ENCODE assay signal across 14 cellular contexts in genomic region chr2:46462936-46463335, GRCh38. TPM values are rescaled to one million over a fixed set of nuclear protein-coding genes. Genes with fewer than 3 reads are reported as not detected.
"Had no signal": no experiment of that assay in that cellular context is flagged by ENCODE, and none has a peak within 500 bp of the region (broad histone marks: within the 10 kb centered on the region; RNA-seq: fewer than 3 reads in every experiment).

No MANE protein-coding gene starts in this region.

- H3K27me3 Mint-ChIP-seq: activated naive CD8-positive, alpha-beta T cell; naive B cell had no signal

- DNase-seq: activated effector memory CD4-positive, alpha-beta T cell treated with anti-CD3 and anti-CD28 coated beads, Interleukin-2, amount 50 U/mL, for 16 hours; activated T-cell treated with anti-CD3 and anti-CD28 coated beads, Interleukin-2, amount 50 U/mL, for 1 hour; effector CD8-positive, alpha-beta T cell; left cardiac atrium; lower lobe of right lung; midbrain; naive B cell; retina; tibial artery; uterus had no signal

- H3K27me3 ChIP-seq: tibial artery, uterus had no signal

- H3K27ac Mint-ChIP-seq: activated naive CD8-positive, alpha-beta T cell; T-helper 2 cell treated with Interferon-gamma antibody and Interleukin-4, amounts not matched to agents 5 μg/mL and 100 μg/mL, for 36 hours had no signal

- H3K27ac ChIP-seq: lower lobe of right lung, tibial artery, uterus had no signal

- H3K4me3 ChIP-seq: lower lobe of right lung, smooth muscle cell, tibial artery, uterus had no signal

- H3K4me3 Mint-ChIP-seq: activated naive CD8-positive, alpha-beta T cell; T-helper 2 cell treated with Interferon-gamma antibody and Interleukin-4, amounts not matched to agents 5 μg/mL and 100 μg/mL, for 36 hours had no signal

- H3K9me3 ChIP-seq: lower lobe of right lung, tibial artery, uterus had no signal

- H3K36me3 ChIP-seq: lower lobe of right lung, tibial artery, uterus had no signal

- H3K9me3 Mint-ChIP-seq: naive B cell; T-helper 2 cell treated with Interferon-gamma antibody and Interleukin-4, amounts not matched to agents 5 μg/mL and 100 μg/mL, for 36 hours had no signal

- ATAC-seq: activated CD4-positive, CD25-positive, alpha-beta regulatory T cell treated with anti-CD3 and anti-CD28 coated beads, Interleukin-2, amount 50 U/mL, for 24 hours; left cardiac atrium; lower lobe of right lung had no signal

- H3K36me3 Mint-ChIP-seq: activated naive CD8-positive, alpha-beta T cell; naive B cell had no signal

- H3K4me2 ChIP-seq: smooth muscle cell had no signal

RNA-seq across cellular contexts. Expression of gene TMEM247, which starts 16.4 kb away (rescaled TPM):
- total RNA-seq: left cardiac atrium, lower lobe of right lung, smooth muscle cell, uterus had no signal
- polyA plus RNA-seq: smooth muscle cell had no signal
